8 cellular contexts compared by ENCODE assay signal in the genomic region with DNA sequence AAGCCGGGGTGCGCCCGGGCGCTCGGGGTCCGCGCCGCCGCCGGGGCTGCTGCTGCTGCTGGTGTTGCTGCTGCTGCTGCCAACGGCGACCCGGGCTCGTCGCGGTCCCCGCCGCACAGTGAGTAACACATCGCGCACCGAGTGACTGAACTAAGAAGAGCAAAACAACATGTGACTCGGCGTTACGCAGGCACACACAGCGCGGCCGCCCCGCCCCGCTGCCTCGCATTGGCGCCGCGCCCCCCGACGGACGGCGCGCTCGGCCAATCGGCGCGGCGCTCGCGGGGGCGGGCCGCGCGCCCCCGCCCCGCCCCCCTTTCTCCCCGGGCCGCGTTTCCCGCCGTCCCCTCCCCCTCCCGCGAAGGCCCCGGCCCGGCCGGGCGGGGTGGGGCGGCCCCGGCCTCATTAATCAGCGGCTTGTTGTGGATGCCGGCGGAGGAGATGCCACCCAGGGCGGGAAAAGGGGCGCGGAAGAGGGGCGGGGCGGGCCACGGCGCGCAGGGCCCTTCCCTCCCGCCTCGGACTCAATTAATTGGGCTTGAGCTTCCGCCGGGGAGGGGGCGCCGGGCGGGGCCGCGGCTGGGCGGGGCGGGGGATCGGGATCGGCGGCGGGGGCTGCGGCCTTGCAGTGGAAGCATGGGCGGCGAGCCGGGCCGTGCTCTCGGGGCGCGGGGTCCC.
DNase-seq lines count a peak whose midpoint lies in the region; ATAC-seq, FAIRE-seq and TF ChIP-seq lines count a peak whose summit lies in the region.

A gene with protein sequence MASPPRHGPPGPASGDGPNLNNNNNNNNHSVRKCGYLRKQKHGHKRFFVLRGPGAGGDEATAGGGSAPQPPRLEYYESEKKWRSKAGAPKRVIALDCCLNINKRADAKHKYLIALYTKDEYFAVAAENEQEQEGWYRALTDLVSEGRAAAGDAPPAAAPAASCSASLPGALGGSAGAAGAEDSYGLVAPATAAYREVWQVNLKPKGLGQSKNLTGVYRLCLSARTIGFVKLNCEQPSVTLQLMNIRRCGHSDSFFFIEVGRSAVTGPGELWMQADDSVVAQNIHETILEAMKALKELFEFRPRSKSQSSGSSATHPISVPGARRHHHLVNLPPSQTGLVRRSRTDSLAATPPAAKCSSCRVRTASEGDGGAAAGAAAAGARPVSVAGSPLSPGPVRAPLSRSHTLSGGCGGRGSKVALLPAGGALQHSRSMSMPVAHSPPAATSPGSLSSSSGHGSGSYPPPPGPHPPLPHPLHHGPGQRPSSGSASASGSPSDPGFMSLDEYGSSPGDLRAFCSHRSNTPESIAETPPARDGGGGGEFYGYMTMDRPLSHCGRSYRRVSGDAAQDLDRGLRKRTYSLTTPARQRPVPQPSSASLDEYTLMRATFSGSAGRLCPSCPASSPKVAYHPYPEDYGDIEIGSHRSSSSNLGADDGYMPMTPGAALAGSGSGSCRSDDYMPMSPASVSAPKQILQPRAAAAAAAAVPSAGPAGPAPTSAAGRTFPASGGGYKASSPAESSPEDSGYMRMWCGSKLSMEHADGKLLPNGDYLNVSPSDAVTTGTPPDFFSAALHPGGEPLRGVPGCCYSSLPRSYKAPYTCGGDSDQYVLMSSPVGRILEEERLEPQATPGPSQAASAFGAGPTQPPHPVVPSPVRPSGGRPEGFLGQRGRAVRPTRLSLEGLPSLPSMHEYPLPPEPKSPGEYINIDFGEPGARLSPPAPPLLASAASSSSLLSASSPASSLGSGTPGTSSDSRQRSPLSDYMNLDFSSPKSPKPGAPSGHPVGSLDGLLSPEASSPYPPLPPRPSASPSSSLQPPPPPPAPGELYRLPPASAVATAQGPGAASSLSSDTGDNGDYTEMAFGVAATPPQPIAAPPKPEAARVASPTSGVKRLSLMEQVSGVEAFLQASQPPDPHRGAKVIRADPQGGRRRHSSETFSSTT (N-terminal part only) (minus strand): TSS at position 127 of the 678 bp plus-strand sequence. CDS start 530 bp downstream, outside the sequence.

- H3K36me3 Mint-ChIP-seq in activated T-cell treated with anti-CD3 and anti-CD28 coated beads, Interleukin-2, amount 50 U/mL, for 24 hours (ENCODE audit: low read depth) = peaks cover 4% of the 10 kb centered on the region

- no peak for FAIRE-seq in D721Med (lab: Jason Lieb, UNC)

- TF ChIP-seq CTCF in D721Med (IDR thresholded peaks at IDR 0.05; ENCODE audit: insufficient read depth, missing control alignments) = no peak

- DNase-seq in D721Med (ENCODE audit: insufficient read length, low spot score) (peak; percentile 52), HuH-7 (ENCODE audit: low spot score) (peak; percentile 77), OCI-M1 (lab: John Stamatoyannopoulos, UW) (peak; percentile 97), erythroblast (lab: John Stamatoyannopoulos, UW) (peak; percentile 95 to 97)
- DNase-seq in activated T-cell treated with anti-CD3 and anti-CD28 coated beads, Interleukin-2, amount 50 U/mL, for 24 hours = peak; percentile 91
- peak; percentile 79 to 84 for DNase-seq in stimulated activated CD8-positive, alpha-beta memory T cell treated with anti-CD3 and anti-CD28 coated beads, Interleukin-4, amount 100 ng/mL, for 4 hours (ENCODE audit: low read depth in 2 of 2, low spot score in 1 of 2)

- peak; percentile 75 for TF ChIP-seq POLR2A in erythroblast (IDR thresholded peaks at IDR 0.05; ENCODE audit: low read length)

- peaks cover 17% of the 10 kb centered on the region for H3K4me1 Mint-ChIP-seq in activated T-cell treated with anti-CD3 and anti-CD28 coated beads, Interleukin-2, amount 50 U/mL, for 24 hours (ENCODE audit: low read depth)

- H3K27ac Mint-ChIP-seq in activated T-cell treated with anti-CD3 and anti-CD28 coated beads, Interleukin-2, amount 50 U/mL, for 24 hours = peak within 1 kb of the TSS; percentile 74

- no peaks in the 10 kb centered on the region for H3K36me3 ChIP-seq in mucosa of stomach (ENCODE audit: control insufficient read depth, insufficient read depth, low read length)

- H3K9me3 Mint-ChIP-seq in activated T-cell treated with anti-CD3 and anti-CD28 coated beads, Interleukin-2, amount 50 U/mL, for 24 hours = no peaks in the 10 kb centered on the region

- peaks cover 23% of the 10 kb centered on the region for H3K27me3 ChIP-seq in mucosa of stomach (ENCODE audit: control insufficient read depth, insufficient read depth, low read length)

- H3K4me1 ChIP-seq in mucosa of stomach (ENCODE audit: control insufficient read depth, insufficient read depth, low read length) = peaks cover 6% of the 10 kb centered on the region

- H3K4me3 ChIP-seq in mucosa of stomach (ENCODE audit: low read length) = no peak within 1 kb of the TSS

- peak within 1 kb of the TSS; percentile 81 for H3K4me3 Mint-ChIP-seq in activated T-cell treated with anti-CD3 and anti-CD28 coated beads, Interleukin-2, amount 50 U/mL, for 24 hours

- peaks cover 14% of the 10 kb centered on the region for H3K27me3 Mint-ChIP-seq in activated T-cell treated with anti-CD3 and anti-CD28 coated beads, Interleukin-2, amount 50 U/mL, for 24 hours

- peak within 1 kb of the TSS; percentile 59 for H3K9ac ChIP-seq in mucosa of stomach (ENCODE audit: low read length)

- H3K9me3 ChIP-seq in mucosa of stomach (ENCODE audit: control insufficient read depth, low read length) = no peaks in the 10 kb centered on the region

- ATAC-seq in GM21528 (IDR thresholded peaks at IDR 0.05; ENCODE audit: low FRiP score, unreplicated experiment) = peak; percentile 97
